In the genomic region with DNA sequence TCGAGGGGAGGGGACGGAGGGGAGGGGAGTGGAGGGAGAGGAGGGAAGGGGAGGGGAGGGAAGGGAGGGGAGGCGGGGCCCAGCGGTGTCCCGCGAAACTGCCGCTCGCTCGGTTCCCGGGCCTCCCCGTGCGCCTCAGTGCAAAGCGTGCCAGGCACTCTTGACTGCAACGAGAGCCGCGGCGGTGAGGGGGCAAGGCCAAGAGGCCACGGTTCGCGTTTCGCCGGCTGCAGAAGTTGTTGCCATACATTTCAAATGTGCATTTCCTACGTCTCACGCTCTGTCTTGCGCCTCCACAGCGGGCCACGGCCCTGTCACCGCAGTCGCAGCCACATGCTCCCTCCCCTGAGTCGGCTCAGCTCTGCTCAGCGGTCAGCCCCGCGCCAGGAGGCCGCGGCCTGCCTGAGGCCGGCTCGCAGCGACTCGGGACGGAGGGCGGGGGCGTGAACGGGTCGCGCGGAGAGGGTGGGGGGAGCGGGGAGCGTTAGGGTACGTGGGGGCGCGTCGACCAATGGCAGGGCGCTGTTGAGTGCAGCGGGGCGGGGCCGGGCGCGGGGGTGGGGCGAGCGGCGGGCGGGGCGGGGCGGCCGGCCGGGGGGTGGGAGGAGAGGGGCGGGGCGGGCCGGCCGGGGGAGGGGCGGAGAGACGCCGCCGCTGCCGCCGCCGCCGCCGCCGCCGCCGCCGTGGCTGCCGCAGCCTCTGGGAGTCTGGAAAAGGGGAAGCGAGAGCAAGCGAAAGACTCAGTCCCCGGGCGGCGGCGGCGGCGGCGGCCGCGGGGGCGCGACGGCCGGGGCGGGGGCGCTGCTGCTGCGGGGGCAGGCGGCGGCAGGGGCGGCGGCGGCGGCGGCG, we compare ENCODE assay signal across 8 cellular contexts. TPM values are rescaled to one million over a fixed set of nuclear protein-coding genes. Genes with fewer than 3 reads are reported as not detected.
DNase-seq lines count a peak whose midpoint lies in the region; ATAC-seq and TF ChIP-seq lines count a peak whose summit lies in the region.

A gene (plus strand): TSS at position 678 of the 849 bp plus-strand sequence. CDS start 185 bp downstream, outside the sequence.

- peak within 1 kb of the TSS; percentile 90 for H3K27ac Mint-ChIP-seq in chondrocyte (ENCODE audit: unreplicated experiment)

- H3K36me3 Mint-ChIP-seq in chondrocyte (ENCODE audit: low read depth) = peaks cover 6% of the 10 kb centered on the region

- no peaks in the 10 kb centered on the region for H3K27me3 Mint-ChIP-seq in chondrocyte (ENCODE audit: low read depth)

- no peak for TF ChIP-seq CTCF in chondrocyte (IDR thresholded peaks at IDR 0.05)

- H3K4me1 Mint-ChIP-seq in chondrocyte (ENCODE audit: low read depth) = peaks cover 11% of the 10 kb centered on the region

- H3K4me3 Mint-ChIP-seq in chondrocyte (ENCODE audit: unreplicated experiment) = peak within 1 kb of the TSS; percentile 82

- H3K27ac ChIP-seq in layer of hippocampus (ENCODE audit: low read depth, low read length) = peak within 1 kb of the TSS; percentile 99

- no peaks in the 10 kb centered on the region for H3K27me3 ChIP-seq in layer of hippocampus (ENCODE audit: control insufficient read depth, insufficient read depth, low read length)

- H3K9me3 Mint-ChIP-seq in chondrocyte (ENCODE audit: low read depth) = no peaks in the 10 kb centered on the region

- peak; percentile 62 for ATAC-seq in GM19025 (IDR thresholded peaks at IDR 0.05; ENCODE audit: low read depth, unreplicated experiment)
- peak; percentile 59 for ATAC-seq in HG03342 (IDR thresholded peaks at IDR 0.05; ENCODE audit: unreplicated experiment)

- peak; percentile 96 for DNase-seq in AG08396 (ENCODE audit: low spot score)
- DNase-seq in NCI-H510A treated with DMSO at 0.1 percent for 48 hours (lab: John Stamatoyannopoulos, UW) = peak; percentile 65
- peak; percentile 83 to 92 for DNase-seq in activated CD4-positive, alpha-beta T cell treated with anti-CD3 and anti-CD28 coated beads for 4 hours
- no peak for DNase-seq in chondrocyte (ENCODE audit: low spot score)
- DNase-seq in stimulated activated CD4-positive, alpha-beta T cell treated with anti-CD3 and anti-CD28 coated beads, Interleukin-1b, Interleukin-23, amount 100 ng/mL, for 1 hour (ENCODE audit: low read depth in 2 of 2) = peak; percentile 73 to 75

RNA-seq across cellular contexts. Expression of the gene that starts here (rescaled TPM):
- total RNA-seq in chondrocyte = 95.0 to 111 TPM (median 98.1 TPM) in 3 replicates
